16 cellular contexts compared by ENCODE assay signal in the genomic region with DNA sequence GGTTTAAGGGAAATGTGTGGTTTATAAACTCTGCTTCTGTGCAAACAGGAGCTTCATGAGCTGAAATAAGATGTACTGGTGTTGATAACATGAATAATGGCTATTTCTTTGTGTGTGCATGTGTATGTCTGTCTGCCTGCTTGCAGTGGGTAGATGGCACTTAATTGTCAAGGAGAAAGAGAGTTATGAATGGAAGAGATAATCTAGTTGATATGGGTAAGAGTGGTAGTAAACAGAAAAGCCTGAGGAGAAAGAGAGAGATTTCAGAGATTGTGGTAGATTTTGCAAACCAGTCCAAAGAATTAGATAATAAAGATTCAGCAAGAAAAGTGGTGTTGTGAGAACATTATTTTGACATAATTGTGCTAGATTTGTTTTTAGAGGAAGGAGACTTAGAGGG. TPM values are rescaled to one million over a fixed set of nuclear protein-coding genes. Genes with fewer than 3 reads are reported as not detected.
DNase-seq lines count a peak whose midpoint lies in the region; ATAC-seq and TF ChIP-seq lines count a peak whose summit lies in the region.
"Had no signal": no experiment of that assay in that cellular context is flagged by ENCODE, and none has a peak within 500 bp of the region (broad histone marks: within the 10 kb centered on the region; RNA-seq: fewer than 3 reads in every experiment).

No MANE protein-coding gene starts in this region.

- H2BK20ac ChIP-seq in H9 (ENCODE audit: low read depth, low read length, poor library complexity, severe bottlenecking) = no peak overlapping the region

- H2BK12ac ChIP-seq in H9 (ENCODE audit: insufficient read length, low read depth, low read length) = no peak overlapping the region

- no TSS peak for BruUV-seq in Caco-2 (replicated peaks; lab: Mats Ljungman, UMichigan)

- no peak overlapping the region for H3K56ac ChIP-seq in H9 (ENCODE audit: insufficient read length, low read depth, low read length)

- no peak overlapping the region for H4K91ac ChIP-seq in H9 (ENCODE audit: insufficient read length, low read depth, low read length)

- ATAC-seq in left colon (no peak), GM21825 (IDR thresholded peaks at IDR 0.05; ENCODE audit: unreplicated experiment) (no peak)

- no peak overlapping the region for H3K4ac ChIP-seq in H9 (ENCODE audit: low read depth, low read length)

- H2BK5ac ChIP-seq in H9 (ENCODE audit: insufficient read length, low read length) = no peak overlapping the region

- POLR2A ChIA-PET in Caco-2 (lab: Charles Lee) = no interaction called here

- intact Hi-C loops in Caco-2 (cut with micrococcal nuclease; ENCODE audit: unreplicated experiment) (no loop called here), left colon (cut with DNase I, micrococcal nuclease) (no loop called here)

- peaks cover 12% of the 10 kb centered on the region for H3K36me3 Mint-ChIP-seq in Caco-2 (ENCODE audit: insufficient read depth, unreplicated experiment)
- H3K36me3 Mint-ChIP-seq in H9 (ENCODE audit: insufficient read depth in 1 of 3, low read depth in 3 of 3) = peaks cover 0 to 2% (median 0%) of the 10 kb centered on the region in 3 experiments; a peak in 2 of 7 replicates
- peaks cover 9% of the 10 kb centered on the region for H3K36me3 Mint-ChIP-seq in T-helper 2 cell treated with Interferon-gamma antibody and Interleukin-4, amounts not matched to agents 5 μg/mL and 100 μg/mL, for 36 hours (ENCODE audit: low read depth)
- no peaks in the 10 kb centered on the region for H3K36me3 Mint-ChIP-seq in mesothelial cell of epicardium

- H3K79me1 ChIP-seq in H9 (ENCODE audit: insufficient read depth, low read depth, low read length, poor library complexity, severe bottlenecking) = no peaks in the 10 kb centered on the region

- no peaks in the 10 kb centered on the region; the same call in 1 of the 2 replicates for H3K36me3 ChIP-seq in Caco-2 (ENCODE audit: control insufficient read depth, insufficient read depth, low read length)

- H2BK120ac ChIP-seq in H9 (ENCODE audit: low read depth, low read length, poor library complexity, severe bottlenecking) = no peak overlapping the region

- H3K4me1 Mint-ChIP-seq in Caco-2 (ENCODE audit: low read depth, unreplicated experiment) (peaks cover 32% of the 10 kb centered on the region), H9 (peaks cover 50 to 52% of the 10 kb centered on the region in 2 experiments), mesothelial cell of epicardium (peaks cover 57% of the 10 kb centered on the region)
- peaks cover 37% of the 10 kb centered on the region for H3K4me1 Mint-ChIP-seq in T-helper 2 cell treated with Interferon-gamma antibody and Interleukin-4, amounts not matched to agents 5 μg/mL and 100 μg/mL, for 36 hours (ENCODE audit: low read depth)

- DNase-seq in Caco-2 (no peak), H9 (no peak), mesothelial cell of epicardium (ENCODE audit: low spot score in 2 of 2, unreplicated experiment in 2 of 2) (no peak), left colon (no peak), NCI-H2029 treated with DMSO at 0.1 percent for 48 hours (lab: John Stamatoyannopoulos, UW) (no peak)
- DNase-seq in T-helper 2 cell treated with Interferon-gamma antibody and Interleukin-4, amounts not matched to agents 5 μg/mL and 100 μg/mL, for 36 hours (ENCODE audit: low spot score) = no peak
- DNase-seq: DND-41, GOT3, NCI-H1417 treated with DMSO at 0.1 percent for 48 hours, NCI-H187 treated with DMSO at 0.1 percent for 48 hours, NCI-H2171, NCI-H526, PC-9 had no signal

- H3K18ac ChIP-seq in H9 (ENCODE audit: insufficient read length, low read depth, low read length) = no peak overlapping the region

- no peak overlapping the region for H3K14ac ChIP-seq in H9 (ENCODE audit: insufficient read depth, low read length)

- CTCF ChIA-PET in Caco-2 (lab: Charles Lee) = no interaction called here

- H3K79me2 ChIP-seq in H9 (ENCODE audit: insufficient read depth, low read length) = peaks cover 41% of the 10 kb centered on the region

- no peak overlapping the region for H2AK5ac ChIP-seq in H9 (ENCODE audit: insufficient read length, low read length)

- H3K27ac Mint-ChIP-seq in Caco-2 (ENCODE audit: unreplicated experiment) = peak overlapping the region; percentile 2
- peak overlapping the region in 2 of 3 experiments; percentile 1 to 22; a peak in 4 of 7 replicates for H3K27ac Mint-ChIP-seq in H9
- peak overlapping the region; percentile 1 for H3K27ac Mint-ChIP-seq in T-helper 2 cell treated with Interferon-gamma antibody and Interleukin-4, amounts not matched to agents 5 μg/mL and 100 μg/mL, for 36 hours
- peak overlapping the region; percentile 28 for H3K27ac Mint-ChIP-seq in mesothelial cell of epicardium

- no peak overlapping the region for H3K4me2 ChIP-seq in H9 (ENCODE audit: insufficient read depth, insufficient read length, low read length)
- H3K4me2 ChIP-seq: BLaER1, PC-9 had no signal

- no peaks in the 10 kb centered on the region for H3K23me2 ChIP-seq in H9 (ENCODE audit: insufficient read length, low read depth, low read length, poor library complexity, severe bottlenecking)

- no peak overlapping the region for H3K23ac ChIP-seq in H9 (ENCODE audit: insufficient read length, low read depth, low read length)

- no peaks in the 10 kb centered on the region for H4K20me1 ChIP-seq in H9 (ENCODE audit: control insufficient read depth, insufficient read depth, insufficient read length)

- no peak overlapping the region for H3T11ph ChIP-seq in H9 (ENCODE audit: low read length)

- no peak overlapping the region for H2BK15ac ChIP-seq in H9 (ENCODE audit: low read depth, low read length)

- H3K4me3 ChIP-seq in Caco-2 (ENCODE audit: low read depth, low read length) = no peak overlapping the region
- H3K4me3 ChIP-seq: BLaER1, PC-9 had no signal

- H3K9ac ChIP-seq in H9 (ENCODE audit: extremely low read depth, insufficient read length, low read length) = peak overlapping the region; percentile 50
- H3K9ac ChIP-seq: BLaER1 had no signal

- no peaks in the 10 kb centered on the region for H3K27me3 ChIP-seq in Caco-2 (replicated peaks; ENCODE audit: control insufficient read depth, insufficient read depth, low read length)
- no peaks in the 10 kb centered on the region for H3K27me3 ChIP-seq in H9 (ENCODE audit: insufficient read depth, low read length)
- H3K27me3 ChIP-seq: BLaER1 had no signal

- H4K8ac ChIP-seq in H9 (replicated peaks; ENCODE audit: insufficient read length, low read depth, low read length) = no peak overlapping the region

- H3K9me3 Mint-ChIP-seq in Caco-2 (ENCODE audit: unreplicated experiment) (no peaks in the 10 kb centered on the region), H9 (no peaks in the 10 kb centered on the region), mesothelial cell of epicardium (no peaks in the 10 kb centered on the region)
- H3K9me3 Mint-ChIP-seq in T-helper 2 cell treated with Interferon-gamma antibody and Interleukin-4, amounts not matched to agents 5 μg/mL and 100 μg/mL, for 36 hours = no peaks in the 10 kb centered on the region

- H3K9me3 ChIP-seq in Caco-2 (no peaks in the 10 kb centered on the region), H9 (ENCODE audit: control insufficient read depth, low read depth, low read length) (no peaks in the 10 kb centered on the region)
- H3K9me3 ChIP-seq: BLaER1 had no signal

- H3K27me3 Mint-ChIP-seq in Caco-2 (ENCODE audit: insufficient read depth, unreplicated experiment) (no peaks in the 10 kb centered on the region), H9 (ENCODE audit: low read depth) (no peaks in the 10 kb centered on the region), mesothelial cell of epicardium (ENCODE audit: low read depth) (no peaks in the 10 kb centered on the region)
- no peaks in the 10 kb centered on the region for H3K27me3 Mint-ChIP-seq in T-helper 2 cell treated with Interferon-gamma antibody and Interleukin-4, amounts not matched to agents 5 μg/mL and 100 μg/mL, for 36 hours (ENCODE audit: low read depth)

- TF ChIP-seq CTCF in Caco-2 (IDR thresholded peaks at IDR 0.05; ENCODE audit: insufficient read depth in 1 of 2, low read depth in 1 of 2, low read length in 1 of 2, severe bottlenecking in 1 of 2, unreplicated experiment in 1 of 2) (no peak), H9 (conservative IDR thresholded peaks at IDR 0.05) (no peak), mesothelial cell of epicardium (IDR thresholded peaks at IDR 0.05; ENCODE audit: unreplicated experiment) (no peak)

- H3K4me3 Mint-ChIP-seq in Caco-2 (ENCODE audit: unreplicated experiment) (no peak overlapping the region), H9 (no peak overlapping the region), mesothelial cell of epicardium (no peak overlapping the region)
- no peak overlapping the region for H3K4me3 Mint-ChIP-seq in T-helper 2 cell treated with Interferon-gamma antibody and Interleukin-4, amounts not matched to agents 5 μg/mL and 100 μg/mL, for 36 hours

- no peak overlapping the region for H4K5ac ChIP-seq in H9 (ENCODE audit: insufficient read length, low read depth, low read length)

- no peak overlapping the region for H2AFZ ChIP-seq in H9 (ENCODE audit: low read length)
- H2AFZ ChIP-seq: PC-9 had no signal

- H3K27ac ChIP-seq in H9 (ENCODE audit: insufficient read length, low read depth, low read length) = no peak overlapping the region
- H3K27ac ChIP-seq: BLaER1, PC-9, RWPE1 had no signal

- peaks cover 5% of the 10 kb centered on the region; the same call in 1 of the 2 replicates for H3K4me1 ChIP-seq in Caco-2
- H3K4me1 ChIP-seq in H9 (ENCODE audit: insufficient read depth, low read length) = peaks cover 9% of the 10 kb centered on the region; the same call in 1 of the 2 replicates

RNA-seq across cellular contexts. Expression of a gene that starts 7.7 kb away (rescaled TPM):
- total RNA-seq in Caco-2 (2022) = 48.4 and 50.3 TPM in 2 replicates
- total RNA-seq in H9 (2021) = 34.3 and 37.7 TPM in 2 replicates
- 119 to 122 TPM (median 120 TPM) in 3 replicates for total RNA-seq in mesothelial cell of epicardium
- 10 to 100 TPM; 24.8 to 26.9 TPM for total RNA-seq in left colon
